ENCODE assay signal across 8 cellular contexts in the genomic region with DNA sequence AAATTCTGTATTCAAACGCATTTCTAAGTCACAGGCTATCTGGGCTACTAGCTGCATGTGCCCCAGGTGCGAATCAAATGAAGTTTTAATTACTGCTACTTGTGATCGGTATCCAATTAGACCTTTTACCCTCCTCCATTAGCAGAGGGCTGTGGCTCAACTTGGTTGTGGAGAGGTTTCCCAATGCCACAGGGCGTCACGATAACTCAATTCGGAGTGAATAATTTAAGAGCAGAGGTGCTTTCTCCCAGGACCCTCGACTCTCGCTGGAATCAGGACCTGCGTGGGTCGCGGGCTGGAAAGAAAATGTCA. TPM values are rescaled to one million over a fixed set of nuclear protein-coding genes. Genes with fewer than 3 reads are reported as not detected.
DNase-seq lines count a peak whose midpoint lies in the region; ATAC-seq lines count a peak whose summit lies in the region.

No MANE protein-coding gene starts in this region.

- H3K4me3 Mint-ChIP-seq in dendritic cell treated with granulocyte-macrophage colony-stimulating factor and Interleukin-4, amounts not matched to agents 40 ng/mL and 50 ng/mL, for 4 days = peak overlapping the region; percentile 88
- peak overlapping the region; percentile 89 to 98 (median 95) for H3K4me3 Mint-ChIP-seq in naive B cell

- DNase-seq in HAP-1 (ENCODE audit: low spot score in 2 of 2) = no peak
- DNase-seq in NCI-H1105 (lab: John Stamatoyannopoulos, UW) = peak; percentile 57
- no peak for DNase-seq in naive B cell
- DNase-seq in NCI-H2196 treated with DMSO at 0.1 percent for 48 hours (lab: John Stamatoyannopoulos, UW; ENCODE audit: unreplicated experiment) = no peak
- DNase-seq in SKM-1 (lab: John Stamatoyannopoulos, UW; ENCODE audit: unreplicated experiment) = no peak
- DNase-seq in GDM1 (lab: John Stamatoyannopoulos, UW) = no peak

- 0 out of 2 replicates have a peak, but pooled peaks cover 2% of the 10 kb centered on the region for H3K27me3 ChIP-seq in HAP-1 (ENCODE audit: low read depth)

- H3K36me3 Mint-ChIP-seq in dendritic cell treated with granulocyte-macrophage colony-stimulating factor and Interleukin-4, amounts not matched to agents 40 ng/mL and 50 ng/mL, for 4 days (ENCODE audit: low read depth) = peaks cover 14% of the 10 kb centered on the region
- peaks cover 0 to 11% of the 10 kb centered on the region in 2 donors for H3K36me3 Mint-ChIP-seq in naive B cell

- peak overlapping the region; percentile 49 for H3K4me3 ChIP-seq in HAP-1

- no peaks in the 10 kb centered on the region for H3K9me3 ChIP-seq in HAP-1

- peaks cover 9% of the 10 kb centered on the region for H3K4me1 ChIP-seq in HAP-1

- H3K27me3 Mint-ChIP-seq in dendritic cell treated with granulocyte-macrophage colony-stimulating factor and Interleukin-4, amounts not matched to agents 40 ng/mL and 50 ng/mL, for 4 days = no peaks in the 10 kb centered on the region
- H3K27me3 Mint-ChIP-seq in naive B cell = no peaks in the 10 kb centered on the region

- H3K27ac Mint-ChIP-seq in dendritic cell treated with granulocyte-macrophage colony-stimulating factor and Interleukin-4, amounts not matched to agents 40 ng/mL and 50 ng/mL, for 4 days = peak overlapping the region; percentile 96
- peak overlapping the region; percentile 94 to 99 (median 98) for H3K27ac Mint-ChIP-seq in naive B cell

- H3K4me1 Mint-ChIP-seq in dendritic cell treated with granulocyte-macrophage colony-stimulating factor and Interleukin-4, amounts not matched to agents 40 ng/mL and 50 ng/mL, for 4 days (ENCODE audit: low read depth) = peaks cover 24% of the 10 kb centered on the region
- peaks cover 22 to 36% (median 29%) of the 10 kb centered on the region in 3 donors for H3K4me1 Mint-ChIP-seq in naive B cell

- ATAC-seq in GM18517 (IDR thresholded peaks at IDR 0.05; ENCODE audit: unreplicated experiment) (peak; percentile 29), naive B cell (ENCODE audit: low read depth in 2 of 2) (peak; percentile 3)

- H3K9me3 Mint-ChIP-seq in dendritic cell treated with granulocyte-macrophage colony-stimulating factor and Interleukin-4, amounts not matched to agents 40 ng/mL and 50 ng/mL, for 4 days = no peaks in the 10 kb centered on the region
- no peaks in the 10 kb centered on the region for H3K9me3 Mint-ChIP-seq in naive B cell

- peaks cover 3% of the 10 kb centered on the region; the same call in 1 of the 2 replicates for H3K36me3 ChIP-seq in HAP-1 (replicated peaks)

- in situ Hi-C loops in HAP-1 (cut with MboI; ENCODE audit: low sequenced_read_pairs) = no loop called here

- intact Hi-C loops in dendritic cell treated with granulocyte-macrophage colony-stimulating factor and Interleukin-4, amounts not matched to agents 40 ng/mL and 50 ng/mL, for 4 days (cut with micrococcal nuclease) = no loop called here

RNA-seq across cellular contexts. Expression of a gene that starts 0.6 kb away (rescaled TPM):
- 10 to 100 TPM; 16.4 to 21.0 (median 18.7) TPM for polyA plus RNA-seq in naive B cell (ENCODE audit: low read depth in 6 of 6)
